In the genomic region with DNA sequence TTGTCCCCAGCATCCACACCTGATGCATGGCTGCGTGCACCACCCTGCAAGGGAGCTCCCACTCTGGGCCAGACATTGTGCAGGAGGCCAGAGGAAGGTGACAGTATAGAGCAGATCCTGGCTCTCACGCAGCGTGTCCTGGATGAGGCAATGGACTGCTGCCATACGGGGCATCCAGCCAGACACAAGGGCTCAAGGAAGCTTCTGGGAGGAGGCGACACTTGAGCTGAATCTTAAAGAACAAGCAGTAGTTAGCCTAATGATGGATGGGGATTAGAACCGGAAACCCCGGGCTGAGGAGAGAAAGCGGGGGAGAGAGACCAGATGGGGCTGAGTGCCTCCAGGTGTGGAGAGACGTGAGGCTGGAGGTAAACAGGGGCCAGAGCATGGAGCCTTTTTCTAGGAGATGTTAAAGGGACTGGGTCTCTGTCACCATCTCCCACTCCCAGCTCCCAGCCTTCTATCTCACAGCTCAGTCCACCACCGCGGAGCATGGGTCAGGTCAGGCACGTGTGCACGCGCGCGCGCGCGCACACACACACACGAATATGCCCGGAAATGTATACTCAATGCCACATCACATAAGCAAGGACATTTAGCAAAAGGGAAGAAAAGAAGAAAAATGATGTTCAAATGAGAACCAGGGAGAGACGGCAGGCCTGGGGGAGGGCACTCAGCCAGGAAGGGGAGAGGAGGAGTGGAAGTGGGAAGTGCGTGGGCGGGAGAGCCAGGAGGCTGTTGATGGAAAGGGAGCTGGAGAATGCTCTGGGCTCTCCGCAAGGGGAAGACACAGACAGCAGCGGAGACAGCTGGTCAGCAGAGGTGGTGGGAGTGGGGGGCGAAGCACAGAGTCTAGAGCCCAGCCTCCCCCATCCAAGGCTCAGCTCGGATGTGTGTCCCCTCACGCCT, we compare ENCODE assay signal across 11 cellular contexts. TPM values are rescaled to one million over a fixed set of nuclear protein-coding genes. Genes with fewer than 3 reads are reported as not detected.
A peak's percentile ranks its signal among the peaks of the same experiment; 100 is the strongest.
DNase-seq lines count a peak whose midpoint lies in the region; ATAC-seq and TF ChIP-seq lines count a peak whose summit lies in the region.
"Had no signal": no experiment of that assay in that cellular context is flagged by ENCODE, and none has a peak within 500 bp of the region (broad histone marks: within the 10 kb centered on the region; RNA-seq: fewer than 3 reads in every experiment).

No MANE protein-coding gene starts in this region.

- peak overlapping the region in 1 of 2 donors; percentile 34 for H3K4me3 ChIP-seq in gastroesophageal sphincter
- peak overlapping the region; percentile 35 for H3K4me3 ChIP-seq in parathyroid adenoma (ENCODE audit: low read depth, low read length)
- no peak overlapping the region for H3K4me3 ChIP-seq in CD8-positive, alpha-beta memory T cell (ENCODE audit: low read length)

- peak overlapping the region in 2 of 7 donors; percentile 35 to 65 for H3K4me3 Mint-ChIP-seq in CD8-positive, alpha-beta memory T cell
- H3K4me3 Mint-ChIP-seq: activated naive CD4-positive, alpha-beta T cell treated with anti-CD3 and anti-CD28 coated beads for 36 hours had no signal

- H3K27me3 Mint-ChIP-seq in CD8-positive, alpha-beta memory T cell: peaks cover 8 to 55% of the 10 kb centered on the region in 2 donors

- peak overlapping the region in 2 of 8 donors; percentile 19 to 20 for H3K27ac Mint-ChIP-seq in CD8-positive, alpha-beta memory T cell
- H3K27ac Mint-ChIP-seq: activated naive CD4-positive, alpha-beta T cell treated with anti-CD3 and anti-CD28 coated beads for 36 hours had no signal

- CTCF ChIA-PET in CD8-positive, alpha-beta memory T cell (lab: Charles Lee): interaction anchor here (0.7 to 1.0 kb wide), 2 partner anchors 10 to 11 kb away, joined by 3 to 4 read pairs; no protein-coding TSS in a partner anchor

- no peak overlapping the region for H3K9ac ChIP-seq in parathyroid adenoma

- no peak for TF ChIP-seq CTCF in VCaP (conservative IDR thresholded peaks at IDR 0.05)
- no peak for TF ChIP-seq CTCF in gastroesophageal sphincter (IDR thresholded peaks at IDR 0.05)
- no peak for TF ChIP-seq CTCF in parathyroid adenoma (IDR thresholded peaks at IDR 0.05)

- no peaks in the 10 kb centered on the region for H3K9me3 Mint-ChIP-seq in CD8-positive, alpha-beta memory T cell

- DNase-seq in EH (ENCODE audit: low read depth): peak; percentile 78
- no peak for DNase-seq in stimulated activated CD4-positive, alpha-beta T cell treated with anti-CD3 and anti-CD28 coated beads, Interleukin-1b, Interleukin-23, amount 100 ng/mL, for 48 hours
- DNase-seq in CD8-positive, alpha-beta memory T cell: no peak
- DNase-seq: activated naive CD4-positive, alpha-beta T cell treated with anti-CD3 and anti-CD28 coated beads for 36 hours had no signal

- no peak for TF ChIP-seq EP300 in gastroesophageal sphincter (IDR thresholded peaks at IDR 0.05)

- WGBS in gastroesophageal sphincter (ENCODE audit: low coverage in 1 of 2), 2 donors: 14% methylated on average over 13 to 18 of the region's 29 CpGs

- ATAC-seq in gastroesophageal sphincter (peak; percentile 34), GM19328 (IDR thresholded peaks at IDR 0.05; ENCODE audit: unreplicated experiment) (no peak), GM18909 (IDR thresholded peaks at IDR 0.05; ENCODE audit: poor library complexity, unreplicated experiment) (no peak)

- H3K4me1 ChIP-seq in gastroesophageal sphincter (peaks cover 0 to 26% (median 14%) of the 10 kb centered on the region in 3 donors), parathyroid adenoma (peaks cover 3% of the 10 kb centered on the region)
- H3K4me1 ChIP-seq in CD8-positive, alpha-beta memory T cell (ENCODE audit: insufficient read depth, low read length): no peaks in the 10 kb centered on the region

- H3K27me3 ChIP-seq in gastroesophageal sphincter: no peaks in the 10 kb centered on the region
- H3K27me3 ChIP-seq in parathyroid adenoma (ENCODE audit: control insufficient read depth, insufficient read depth, low read length): no peaks in the 10 kb centered on the region
- H3K27me3 ChIP-seq in CD8-positive, alpha-beta memory T cell (ENCODE audit: insufficient read depth, low read length, poor library complexity, severe bottlenecking): peaks cover under 1% of the 10 kb centered on the region

- POLR2A ChIA-PET in CD8-positive, alpha-beta memory T cell (lab: Charles Lee): no interaction called here

- peak overlapping the region; percentile 79 for H3K4me2 ChIP-seq in parathyroid adenoma (ENCODE audit: low read length)

- H3K36me3 ChIP-seq in gastroesophageal sphincter: no peaks in the 10 kb centered on the region
- no peaks in the 10 kb centered on the region for H3K36me3 ChIP-seq in parathyroid adenoma (ENCODE audit: control insufficient read depth, insufficient read depth, low read length)
- no peaks in the 10 kb centered on the region for H3K36me3 ChIP-seq in CD8-positive, alpha-beta memory T cell (ENCODE audit: insufficient read depth, low read length)

- H3K27ac ChIP-seq in VCaP (0 out of 2 replicates have a peak overlapping the region, but pooled peaks have one; percentile 11), gastroesophageal sphincter (peak overlapping the region in 2 of 4 donors; percentile 26 to 35), parathyroid adenoma (no peak overlapping the region)
- H3K27ac ChIP-seq in CD8-positive, alpha-beta memory T cell (ENCODE audit: low read depth, low read length): no peak overlapping the region

- H2AFZ ChIP-seq in parathyroid adenoma: peak overlapping the region; percentile 74

- no peak for TF ChIP-seq POLR2A in gastroesophageal sphincter (IDR thresholded peaks at IDR 0.05)

- H3K79me2 ChIP-seq in parathyroid adenoma: no peaks in the 10 kb centered on the region

- H3K36me3 Mint-ChIP-seq in CD8-positive, alpha-beta memory T cell: peaks cover 0 to under 1% (median 0%) of the 10 kb centered on the region in 3 donors

- H3K9me3 ChIP-seq in gastroesophageal sphincter (no peaks in the 10 kb centered on the region), parathyroid adenoma (ENCODE audit: control insufficient read depth, low read length) (no peaks in the 10 kb centered on the region)
- H3K9me3 ChIP-seq in CD8-positive, alpha-beta memory T cell (ENCODE audit: low read length): no peaks in the 10 kb centered on the region

- H3K4me1 Mint-ChIP-seq in CD8-positive, alpha-beta memory T cell: peaks cover 0 to 6% (median 2%) of the 10 kb centered on the region in 3 donors

RNA-seq across cellular contexts. Expression of gene CCDC42, which starts 46.2 kb away (rescaled TPM):
- not detected for total RNA-seq in gastroesophageal sphincter
- total RNA-seq in CD8-positive, alpha-beta memory T cell: under 1 TPM; 0.22 to 0.31 TPM
- not detected for polyA plus RNA-seq in CD8-positive, alpha-beta memory T cell
- total RNA-seq: activated naive CD4-positive, alpha-beta T cell treated with anti-CD3 and anti-CD28 coated beads for 36 hours; mononuclear cell; temporal lobe had no signal

RNA-seq across cellular contexts. Expression of gene SPDYE4, which starts 60.0 kb away (rescaled TPM):
- total RNA-seq in gastroesophageal sphincter: not detected
- total RNA-seq in CD8-positive, alpha-beta memory T cell: not detected
- not detected for polyA plus RNA-seq in CD8-positive, alpha-beta memory T cell
- total RNA-seq: activated naive CD4-positive, alpha-beta T cell treated with anti-CD3 and anti-CD28 coated beads for 36 hours; mononuclear cell; temporal lobe had no signal
